11 cellular contexts compared by ENCODE assay signal in genomic region chr5:88820581-88820980, GRCh38.
"Had no signal": no experiment of that assay in that cellular context is flagged by ENCODE, and none has a peak within 500 bp of the region (broad histone marks: within the 10 kb centered on the region; RNA-seq: fewer than 3 reads in every experiment).

No MANE protein-coding gene starts in this region.

- H3K27ac Mint-ChIP-seq: activated naive CD8-positive, alpha-beta T cell treated with anti-CD3 and anti-CD28 coated beads, Interleukin-2, amount 10 ng/mL, durations not matched to agents 7 days and 5 days; activated T-helper 1 cell treated with anti-CD3 and anti-CD28 coated beads, Interleukin-12 subunit alpha, Interleukin-12 subunit beta, Interleukin-2, Interleukin-4 antibody, amounts not matched to agents 30 ng/mL and 10 ng/mL and 1 ng/mL, durations not matched to agents 14 hours and 24 hours and 36 hours; naive thymus-derived CD4-positive, alpha-beta T cell had no signal

- H3K4me3 Mint-ChIP-seq: activated naive CD8-positive, alpha-beta T cell treated with anti-CD3 and anti-CD28 coated beads, Interleukin-2, amount 10 ng/mL, durations not matched to agents 7 days and 5 days; activated T-helper 1 cell treated with anti-CD3 and anti-CD28 coated beads, Interleukin-12 subunit alpha, Interleukin-12 subunit beta, Interleukin-2, Interleukin-4 antibody, amounts not matched to agents 30 ng/mL and 10 ng/mL and 1 ng/mL, durations not matched to agents 14 hours and 24 hours and 36 hours; naive thymus-derived CD4-positive, alpha-beta T cell had no signal

- H3K9me3 Mint-ChIP-seq: activated naive CD8-positive, alpha-beta T cell treated with anti-CD3 and anti-CD28 coated beads, Interleukin-2, amount 10 ng/mL, durations not matched to agents 7 days and 5 days; activated T-helper 1 cell treated with anti-CD3 and anti-CD28 coated beads, Interleukin-12 subunit alpha, Interleukin-12 subunit beta, Interleukin-2, Interleukin-4 antibody, amounts not matched to agents 30 ng/mL and 10 ng/mL and 1 ng/mL, durations not matched to agents 14 hours and 24 hours and 36 hours; naive thymus-derived CD4-positive, alpha-beta T cell had no signal

- H3K9me3 ChIP-seq: breast epithelium, ovary, sigmoid colon, spleen, thyroid gland had no signal

- H3K4me3 ChIP-seq: breast epithelium, lung, ovary, sigmoid colon, thyroid gland had no signal

- H3K4me1 ChIP-seq: breast epithelium had no signal

- DNase-seq: activated naive CD8-positive, alpha-beta T cell treated with anti-CD3 and anti-CD28 coated beads, Interleukin-2, amount 10 ng/mL, durations not matched to agents 7 days and 5 days; anterior cingulate cortex; left colon; naive thymus-derived CD4-positive, alpha-beta T cell; ovary; sigmoid colon; spleen; thyroid gland had no signal

- H3K36me3 ChIP-seq: breast epithelium, ovary had no signal

- H3K27me3 ChIP-seq: breast epithelium, ovary, sigmoid colon, spleen, thyroid gland had no signal

- H3K36me3 Mint-ChIP-seq: activated naive CD8-positive, alpha-beta T cell treated with anti-CD3 and anti-CD28 coated beads, Interleukin-2, amount 10 ng/mL, durations not matched to agents 7 days and 5 days; naive thymus-derived CD4-positive, alpha-beta T cell had no signal

- H3K27ac ChIP-seq: breast epithelium, ovary, sigmoid colon had no signal
